1 cellular context compared by ENCODE assay signal in genomic region chr13:45016792-45017425, GRCh38.
TF ChIP-seq lines count a peak whose summit lies in the region.

No MANE protein-coding gene starts in this region.

TF ChIP-seq in IMR-90, 13 proteins besides CTCF, POLR2A, EP300 and RAD21:
- TF ChIP-seq BHLHE40 (IDR thresholded peaks at IDR 0.05; ENCODE audit: low read depth, low read length) (no peak), MAZ (IDR thresholded peaks at IDR 0.05; ENCODE audit: borderline replicate concordance, low read depth, low read length) (no peak), NFE2L2 (IDR thresholded peaks at IDR 0.05; ENCODE audit: low read depth, low read length) (no peak), RCOR1 (IDR thresholded peaks at IDR 0.05; ENCODE audit: insufficient replicate concordance, low read length) (no peak)
